ENCODE assay signal across 9 cellular contexts in genomic region chr11:72589802-72590761, GRCh38.
DNase-seq lines count a peak whose midpoint lies in the region; ATAC-seq and TF ChIP-seq lines count a peak whose summit lies in the region.
"Had no signal": no experiment of that assay in that cellular context is flagged by ENCODE, and none has a peak within 500 bp of the region (broad histone marks: within the 10 kb centered on the region; RNA-seq: fewer than 3 reads in every experiment).

No MANE protein-coding gene starts in this region.

- no peak for ATAC-seq in GM21619 (IDR thresholded peaks at IDR 0.05; ENCODE audit: unreplicated experiment)
- ATAC-seq in HG03565 (IDR thresholded peaks at IDR 0.05; ENCODE audit: unreplicated experiment): no peak

- H3K4me2 ChIP-seq in hepatocyte: peak overlapping the region; percentile 87

- DNase-seq in EL: peak; percentile 18
- peak; percentile 39 to 70 for DNase-seq in NCI-H526 (lab: John Stamatoyannopoulos, UW)
- peak; percentile 48 for DNase-seq in activated naive CD4-positive, alpha-beta T cell treated with Interleukin-2 at 50 U/mL for 16 hours
- DNase-seq in hepatocyte (ENCODE audit: low spot score): peak; percentile 71
- peak; percentile 84 for DNase-seq in spleen
- DNase-seq in GF-D8 (lab: John Stamatoyannopoulos, UW): no peak

- H3K9me3 ChIP-seq in hepatocyte (ENCODE audit: low read depth) (no peaks in the 10 kb centered on the region), spleen (no peaks in the 10 kb centered on the region)
- H3K9me3 ChIP-seq: SJSA1 had no signal

- TF ChIP-seq POLR2A in spleen (IDR thresholded peaks at IDR 0.05): no peak

- H4K20me1 ChIP-seq in hepatocyte (ENCODE audit: insufficient read depth, poor library complexity, severe bottlenecking): no peaks in the 10 kb centered on the region

- H3K79me2 ChIP-seq in hepatocyte: no peaks in the 10 kb centered on the region

- H3K27me3 ChIP-seq in hepatocyte: peaks cover 75% of the 10 kb centered on the region
- peaks cover 0 to 56% (median 15%) of the 10 kb centered on the region in 7 donors for H3K27me3 ChIP-seq in spleen (replicated peaks in 1 of 7)

- 2% methylated on average over 28 of the region's 74 CpGs for WGBS in hepatocyte (ENCODE audit: low lambda C conversion rate, missing lambda C conversion rate)
- WGBS in spleen, 5 donors: 13 to 26% (median 14%) methylated on average over 45 to 74 of the region's 74 CpGs

- H3K4me3 ChIP-seq in hepatocyte (no peak overlapping the region), spleen (peak overlapping the region in 7 of 8 donors; percentile 9 to 65 (median 28))
- H3K4me3 ChIP-seq: SJSA1 had no signal

- no peaks in the 10 kb centered on the region for H3K36me3 ChIP-seq in hepatocyte (replicated peaks; ENCODE audit: insufficient read depth, low read depth)
- H3K36me3 ChIP-seq in spleen: peaks cover 0 to 42% (median 3%) of the 10 kb centered on the region in 6 donors
- H3K36me3 ChIP-seq: SJSA1 had no signal

- TF ChIP-seq CTCF in hepatocyte (IDR thresholded peaks at IDR 0.05; ENCODE audit: poor library complexity) (peak; percentile 62), spleen (IDR thresholded peaks at IDR 0.05 in 8 of 11, conservative IDR thresholded peaks at IDR 0.05 in 3 of 11) (peak in 9 of 11 experiments; percentile 32 to 66 (median 56))

- H3K27ac ChIP-seq in hepatocyte (no peak overlapping the region), spleen (peak overlapping the region in 2 of 8 donors; percentile 27 to 45)
- H3K27ac ChIP-seq: SJSA1 had no signal

- H3K9me2 ChIP-seq in hepatocyte (replicated peaks; ENCODE audit: insufficient read depth): no peaks in the 10 kb centered on the region

- peaks cover 7% of the 10 kb centered on the region for H3K4me1 ChIP-seq in hepatocyte (ENCODE audit: insufficient read depth)
- peaks cover 18 to 74% (median 31%) of the 10 kb centered on the region in 6 donors for H3K4me1 ChIP-seq in spleen
- H3K4me1 ChIP-seq: SJSA1 had no signal

- intact Hi-C loops in spleen (cut with DNase I; ENCODE audit: low total_unique reads): loop anchor here (5.0 kb wide), 1 partner anchor 52 kb away; no protein-coding TSS in a partner anchor

- peak overlapping the region; percentile 74 for H2AFZ ChIP-seq in hepatocyte
